18 cellular contexts compared by ENCODE assay signal in genomic region chrX:71990518-71990917, GRCh38.
"Had no signal": no experiment of that assay in that cellular context is flagged by ENCODE, and none has a peak within 500 bp of the region (broad histone marks: within the 10 kb centered on the region; RNA-seq: fewer than 3 reads in every experiment).

No MANE protein-coding gene starts in this region.

- H3K36me3 Mint-ChIP-seq: naive thymus-derived CD8-positive, alpha-beta T cell had no signal

- H3K9me3 Mint-ChIP-seq: dendritic cell treated with granulocyte-macrophage colony-stimulating factor and Interleukin-4, amounts not matched to agents 40 ng/mL and 50 ng/mL, for 4 days; effector memory CD8-positive, alpha-beta T cell; naive thymus-derived CD8-positive, alpha-beta T cell had no signal

- H3K27ac ChIP-seq: breast epithelium, gastrocnemius medialis, tibial artery, uterus, WERI-Rb-1 had no signal

- H3K27ac Mint-ChIP-seq: activated T-cell treated with anti-CD3 and anti-CD28 coated beads, Interleukin-2, amount 50 U/mL, for 72 hours; dendritic cell treated with granulocyte-macrophage colony-stimulating factor and Interleukin-4, amounts not matched to agents 40 ng/mL and 50 ng/mL, for 4 days had no signal

- H3K4me3 ChIP-seq: breast epithelium, gastrocnemius medialis, tibial artery, uterus had no signal

- H3K9me3 ChIP-seq: breast epithelium, gastrocnemius medialis, tibial artery, uterus had no signal

- H3K4me3 Mint-ChIP-seq: activated T-cell treated with anti-CD3 and anti-CD28 coated beads, Interleukin-2, amount 50 U/mL, for 72 hours; dendritic cell treated with granulocyte-macrophage colony-stimulating factor and Interleukin-4, amounts not matched to agents 40 ng/mL and 50 ng/mL, for 4 days; effector memory CD8-positive, alpha-beta T cell; naive thymus-derived CD8-positive, alpha-beta T cell had no signal

- DNase-seq: activated CD4-positive, alpha-beta T cell treated with anti-CD3 and anti-CD28 coated beads for 1 hour; activated CD4-positive, alpha-beta T cell treated with anti-CD3 and anti-CD28 coated beads, Interleukin-2, amount 50 U/mL, for 4 hours; activated effector memory CD4-positive, alpha-beta T cell treated with anti-CD3 and anti-CD28 coated beads, Interleukin-2, amount 50 U/mL, for 16 hours; activated naive CD4-positive, alpha-beta T cell treated with anti-CD3 and anti-CD28 coated beads, Interleukin-2, amount 50 U/mL, for 16 hours; activated T-cell treated with anti-CD3 and anti-CD28 coated beads, Interleukin-2, amount 50 U/mL, for 72 hours; aorta; effector memory CD8-positive, alpha-beta T cell; gastrocnemius medialis; naive thymus-derived CD8-positive, alpha-beta T cell; stimulated activated CD4-positive, alpha-beta T cell treated with anti-CD3 and anti-CD28 coated beads, Interleukin-12 subunit alpha, Interleukin-12 subunit beta, amount 100 ng/mL, for 4 hours; stimulated activated CD4-positive, alpha-beta T cell treated with anti-CD3 and anti-CD28 coated beads, Interleukin-1b, Interleukin-23, amount 100 ng/mL, for 48 hours; stimulated activated naive CD4-positive, alpha-beta T cell treated with Interleukin-2 at 50 U/mL for 16 hours; substantia nigra; tibial artery; uterus; WERI-Rb-1 had no signal

- H3K36me3 ChIP-seq: breast epithelium, gastrocnemius medialis, tibial artery, uterus, WERI-Rb-1 had no signal

- H3K27me3 ChIP-seq: gastrocnemius medialis, tibial artery, uterus had no signal

- H3K27me3 Mint-ChIP-seq: effector memory CD8-positive, alpha-beta T cell had no signal

- H3K4me1 ChIP-seq: breast epithelium, tibial artery, uterus had no signal

- ATAC-seq: activated T-cell treated with anti-CD3 and anti-CD28 coated beads, Interleukin-2, amount 50 U/mL, for 72 hours; effector memory CD8-positive, alpha-beta T cell; naive thymus-derived CD8-positive, alpha-beta T cell had no signal
